Comparison of ENCODE assay signal across 13 cellular contexts in genomic region chr5:112346411-112347044, GRCh38.
DNase-seq lines count a peak whose midpoint lies in the region; ATAC-seq lines count a peak whose summit lies in the region.
"Had no signal": no experiment of that assay in that cellular context is flagged by ENCODE, and none has a peak within 500 bp of the region (broad histone marks: within the 10 kb centered on the region; RNA-seq: fewer than 3 reads in every experiment).

No MANE protein-coding gene starts in this region.

- DNase-seq in MV-4-11 (lab: John Stamatoyannopoulos, UW), result no peak
- DNase-seq in HAP-1 (ENCODE audit: low spot score in 2 of 2), result no peak
- DNase-seq in activated CD4-positive, alpha-beta T cell treated with anti-CD3 and anti-CD28 coated beads, Interleukin-2, amount 50 U/mL, for 4 hours, result no peak
- DNase-seq: activated CD8-positive, alpha-beta T cell treated with anti-CD3 and anti-CD28 coated beads for 36 hours; GF-D8; NCI-H748 treated with DMSO at 0.1 percent for 48 hours; posterior cingulate gyrus had no signal

- H3K4me3 ChIP-seq in GM08714 (ENCODE audit: low read length) (peak overlapping the region; percentile 20; the same call in 1 of the 2 replicates), HAP-1 (no peak overlapping the region)
- H3K4me3 ChIP-seq: tibial nerve had no signal

- no peaks in the 10 kb centered on the region for H3K9me3 ChIP-seq in HAP-1
- H3K9me3 ChIP-seq: tibial nerve had no signal

- H3K4me1 ChIP-seq in HAP-1, result no peaks in the 10 kb centered on the region
- H3K4me1 ChIP-seq: tibial nerve had no signal

- no peaks in the 10 kb centered on the region; the same call in 1 of the 2 replicates for H3K27me3 ChIP-seq in HAP-1 (ENCODE audit: low read depth)
- H3K27me3 ChIP-seq: tibial nerve had no signal

- ATAC-seq in GM19452 (IDR thresholded peaks at IDR 0.05; ENCODE audit: unreplicated experiment) (peak; percentile 64), HG02759 (IDR thresholded peaks at IDR 0.05; ENCODE audit: unreplicated experiment) (peak; percentile 51), HG03439 (IDR thresholded peaks at IDR 0.05; ENCODE audit: unreplicated experiment) (peak; percentile 63), GM18517 (IDR thresholded peaks at IDR 0.05; ENCODE audit: unreplicated experiment) (no peak)
- ATAC-seq: activated CD8-positive, alpha-beta T cell treated with anti-CD3 and anti-CD28 coated beads for 36 hours had no signal

- H3K36me3 ChIP-seq in HAP-1 (replicated peaks), result no peaks in the 10 kb centered on the region
- H3K36me3 ChIP-seq: tibial nerve had no signal

- in situ Hi-C loops in HAP-1 (cut with MboI; ENCODE audit: low sequenced_read_pairs), result no loop called here
